2 cellular contexts compared by ENCODE assay signal in the genomic region with DNA sequence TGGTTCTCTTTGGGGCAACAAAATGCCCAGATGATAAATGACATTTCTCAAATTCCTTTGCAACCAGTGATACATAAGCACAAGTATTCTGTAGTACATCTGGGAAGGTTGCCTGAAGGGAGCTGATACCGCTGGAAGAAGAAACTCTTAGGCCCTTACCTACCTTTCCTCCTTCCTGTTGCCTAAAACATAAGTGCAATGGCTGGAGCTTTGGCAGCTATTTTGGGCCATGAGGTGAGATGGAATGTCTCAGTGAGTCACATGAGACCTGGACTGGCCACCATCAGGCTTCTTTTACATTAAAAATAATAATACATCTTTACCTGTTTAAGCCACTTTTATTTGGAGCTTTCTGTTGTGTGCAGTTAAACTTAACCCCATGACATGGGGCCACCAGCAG.
TF ChIP-seq lines count a peak whose summit lies in the region.

No MANE protein-coding gene starts in this region.

TF ChIP-seq in WTC11, 78 proteins besides CTCF, POLR2A, EP300 and RAD21 (continued from another document):
- TF ChIP-seq ZSCAN18 (CRISPR knock-in tag; IDR thresholded peaks at IDR 0.05) = no peak

TF ChIP-seq in H1, 55 proteins besides CTCF, POLR2A, EP300 and RAD21 (continued from another document):
- TF ChIP-seq KDM1A (IDR thresholded peaks at IDR 0.05; ENCODE audit: borderline replicate concordance, low read length) = peak; percentile 87
